In the genomic region with DNA sequence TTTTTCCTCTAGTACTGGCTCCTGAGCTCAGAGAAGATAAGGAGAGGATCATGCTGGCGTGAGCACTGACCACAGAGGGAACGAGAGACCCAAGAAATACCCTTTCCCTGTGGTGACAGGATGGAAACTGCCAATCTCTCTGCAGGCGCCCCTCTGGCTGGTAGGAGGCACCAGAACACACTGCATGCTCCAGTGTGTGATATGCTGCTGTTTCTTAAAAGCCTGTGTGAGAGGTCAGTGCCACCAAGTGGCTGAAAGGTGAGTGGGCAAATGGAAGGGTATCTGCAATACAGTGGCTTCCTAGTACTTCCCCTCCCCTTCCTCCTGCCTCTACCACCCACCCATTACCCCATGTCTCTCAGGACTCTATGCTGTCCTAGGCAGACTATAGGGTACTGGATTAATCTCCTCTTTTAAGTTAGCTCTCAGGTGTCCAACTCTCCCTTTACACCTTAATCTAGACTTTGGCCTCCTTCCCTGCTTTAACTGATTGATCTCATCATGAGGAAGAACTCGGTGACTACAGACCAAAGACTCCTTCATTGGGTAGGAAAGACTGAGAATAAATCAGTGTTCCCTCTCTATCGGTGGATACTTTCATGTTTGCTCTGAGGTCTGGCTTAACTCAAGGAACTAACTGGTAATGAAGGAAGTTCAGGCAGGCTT, we compare ENCODE assay signal across 8 cellular contexts.
DNase-seq lines count a peak whose midpoint lies in the region; ATAC-seq lines count a peak whose summit lies in the region.

No MANE protein-coding gene starts in this region.

- ATAC-seq in GM18858 (IDR thresholded peaks at IDR 0.05; ENCODE audit: unreplicated experiment) (peak; percentile 88), HG02973 (IDR thresholded peaks at IDR 0.05; ENCODE audit: unreplicated experiment) (peak; percentile 87)

- peak; percentile 17 for DNase-seq in COLO668 (lab: John Stamatoyannopoulos, UW; ENCODE audit: unreplicated experiment)
- peak; percentile 18 for DNase-seq in NCI-H1694 (lab: John Stamatoyannopoulos, UW)
- DNase-seq in amniotic epithelial cell (ENCODE audit: low read depth) = peak; percentile 14
- DNase-seq in left kidney (ENCODE audit: low read depth, low spot score) = peak; percentile 81
- no peak for DNase-seq in NCI-H524 treated with DMSO at 0.1 percent for 48 hours (lab: John Stamatoyannopoulos, UW)
- DNase-seq in stimulated activated CD4-positive, alpha-beta T cell treated with anti-CD3 and anti-CD28 coated beads, Interleukin-2, amount 100 ng/mL, for 48 hours = no peak

Comparison
In these comparisons a context has a peak if more than half of its experiments do, and no peak if none do; other contexts are left out.
1. DNase-seq: peak in COLO668 (single experiment), NCI-H1694 (single experiment), amniotic epithelial cell (single experiment) and left kidney (single experiment); none in NCI-H524 treated with DMSO at 0.1 percent for 48 hours (single experiment) and stimulated activated CD4-positive, alpha-beta T cell treated with anti-CD3 and anti-CD28 coated beads, Interleukin-2, amount 100 ng/mL, for 48 hours (0 of 2).